Comparison of ENCODE assay signal across 1 cellular context in the genomic region with DNA sequence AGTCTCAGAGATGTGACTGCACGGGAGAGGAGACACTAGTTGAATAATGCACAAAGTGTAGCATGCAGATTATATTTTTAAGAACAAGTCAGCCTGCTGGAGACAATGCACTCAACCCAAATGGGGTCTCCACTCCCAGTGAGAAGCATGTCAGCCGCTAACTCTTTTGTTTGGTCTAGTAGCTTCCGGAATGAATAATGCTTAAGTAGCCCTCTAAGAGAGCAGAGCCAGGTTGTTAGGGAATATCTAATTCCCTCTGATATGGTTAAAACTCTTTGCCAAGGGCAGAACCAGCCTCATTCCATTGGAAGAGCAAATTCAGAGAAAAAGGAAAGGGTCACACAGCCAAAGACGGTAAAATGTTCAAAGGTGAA.
A peak's percentile ranks its signal among the peaks of the same experiment; 100 is the strongest.
TF ChIP-seq lines count a peak whose summit lies in the region.

No MANE protein-coding gene starts in this region.

TF ChIP-seq in GM12878, 131 proteins besides CTCF, POLR2A, EP300 and RAD21 (continued from another document):
- TF ChIP-seq ZBTB4 (CRISPR knock-in tag; IDR thresholded peaks at IDR 0.05) = no peak
- TF ChIP-seq LARP7 (IDR thresholded peaks at IDR 0.05) = no peak
- no peak for TF ChIP-seq SMC3 (IDR thresholded peaks at IDR 0.05; ENCODE audit: borderline replicate concordance, low read length)
- 0 out of 2 replicates have a peak, but pooled peaks have one; percentile 29 for TF ChIP-seq GABPA (IDR thresholded peaks at IDR 0.05; ENCODE audit: low read depth)
- TF ChIP-seq, protein P1, sequence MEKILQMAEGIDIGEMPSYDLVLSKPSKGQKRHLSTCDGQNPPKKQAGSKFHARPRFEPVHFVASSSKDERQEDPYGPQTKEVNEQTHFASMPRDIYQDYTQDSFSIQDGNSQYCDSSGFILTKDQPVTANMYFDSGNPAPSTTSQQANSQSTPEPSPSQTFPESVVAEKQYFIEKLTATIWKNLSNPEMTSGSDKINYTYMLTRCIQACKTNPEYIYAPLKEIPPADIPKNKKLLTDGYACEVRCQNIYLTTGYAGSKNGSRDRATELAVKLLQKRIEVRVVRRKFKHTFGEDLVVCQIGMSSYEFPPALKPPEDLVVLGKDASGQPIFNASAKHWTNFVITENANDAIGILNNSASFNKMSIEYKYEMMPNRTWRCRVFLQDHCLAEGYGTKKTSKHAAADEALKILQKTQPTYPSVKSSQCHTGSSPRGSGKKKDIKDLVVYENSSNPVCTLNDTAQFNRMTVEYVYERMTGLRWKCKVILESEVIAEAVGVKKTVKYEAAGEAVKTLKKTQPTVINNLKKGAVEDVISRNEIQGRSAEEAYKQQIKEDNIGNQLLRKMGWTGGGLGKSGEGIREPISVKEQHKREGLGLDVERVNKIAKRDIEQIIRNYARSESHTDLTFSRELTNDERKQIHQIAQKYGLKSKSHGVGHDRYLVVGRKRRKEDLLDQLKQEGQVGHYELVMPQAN (conservative IDR thresholded peaks at IDR 0.05) = no peak
- TF ChIP-seq YBX1 (IDR thresholded peaks at IDR 0.05) = no peak
- no peak for TF ChIP-seq RCOR1 (conservative IDR thresholded peaks at IDR 0.05; ENCODE audit: low read depth, low read length)
- no peak for TF ChIP-seq MEF2A (IDR thresholded peaks at IDR 0.05; ENCODE audit: insufficient read depth, low read depth, low read length)
- no peak for TF ChIP-seq IKZF1 (conservative IDR thresholded peaks at IDR 0.05)
- TF ChIP-seq ATF7 (IDR thresholded peaks at IDR 0.05; ENCODE audit: low read depth) = no peak
- no peak for TF ChIP-seq NBN (IDR thresholded peaks at IDR 0.05)
- TF ChIP-seq, protein P2, sequence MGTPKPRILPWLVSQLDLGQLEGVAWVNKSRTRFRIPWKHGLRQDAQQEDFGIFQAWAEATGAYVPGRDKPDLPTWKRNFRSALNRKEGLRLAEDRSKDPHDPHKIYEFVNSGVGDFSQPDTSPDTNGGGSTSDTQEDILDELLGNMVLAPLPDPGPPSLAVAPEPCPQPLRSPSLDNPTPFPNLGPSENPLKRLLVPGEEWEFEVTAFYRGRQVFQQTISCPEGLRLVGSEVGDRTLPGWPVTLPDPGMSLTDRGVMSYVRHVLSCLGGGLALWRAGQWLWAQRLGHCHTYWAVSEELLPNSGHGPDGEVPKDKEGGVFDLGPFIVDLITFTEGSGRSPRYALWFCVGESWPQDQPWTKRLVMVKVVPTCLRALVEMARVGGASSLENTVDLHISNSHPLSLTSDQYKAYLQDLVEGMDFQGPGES (IDR thresholded peaks at IDR 0.05) = no peak
- TF ChIP-seq WRNIP1 (IDR thresholded peaks at IDR 0.05; ENCODE audit: borderline replicate concordance, low read depth, low read length) = 0 out of 2 replicates have a peak, but pooled peaks have one; percentile 65
- TF ChIP-seq HDAC2 (IDR thresholded peaks at IDR 0.05) = no peak
- no peak; the same call in 1 of the 2 replicates for TF ChIP-seq BMI1 (IDR thresholded peaks at IDR 0.05; ENCODE audit: borderline replicate concordance)
- TF ChIP-seq NRF1 (conservative IDR thresholded peaks at IDR 0.05; ENCODE audit: low read depth, low read length) = no peak
- no peak for TF ChIP-seq ZSCAN29 (IDR thresholded peaks at IDR 0.05)
- no peak for TF ChIP-seq STAT1 (conservative IDR thresholded peaks at IDR 0.05)
- TF ChIP-seq MAX (IDR thresholded peaks at IDR 0.05; ENCODE audit: low read depth, low read length) = 0 out of 2 replicates have a peak, but pooled peaks have one; percentile 50
- no peak for TF ChIP-seq ATF3 (IDR thresholded peaks at IDR 0.05; ENCODE audit: borderline replicate concordance, extremely low read depth, low read depth, low read length)
- TF ChIP-seq CREB1 (IDR thresholded peaks at IDR 0.05; ENCODE audit: low read depth) = no peak; the same call in 1 of the 2 replicates
- TF ChIP-seq ZNF24 (IDR thresholded peaks at IDR 0.05) = no peak
- no peak for TF ChIP-seq HDGF (IDR thresholded peaks at IDR 0.05)
- TF ChIP-seq TBL1XR1 (IDR thresholded peaks at IDR 0.05; ENCODE audit: low read depth, low read length) = 0 out of 2 replicates have a peak, but pooled peaks have one; percentile 34
- TF ChIP-seq POLR2AphosphoS5 (IDR thresholded peaks at IDR 0.05; ENCODE audit: low read length) = no peak
- TF ChIP-seq, protein P3, sequence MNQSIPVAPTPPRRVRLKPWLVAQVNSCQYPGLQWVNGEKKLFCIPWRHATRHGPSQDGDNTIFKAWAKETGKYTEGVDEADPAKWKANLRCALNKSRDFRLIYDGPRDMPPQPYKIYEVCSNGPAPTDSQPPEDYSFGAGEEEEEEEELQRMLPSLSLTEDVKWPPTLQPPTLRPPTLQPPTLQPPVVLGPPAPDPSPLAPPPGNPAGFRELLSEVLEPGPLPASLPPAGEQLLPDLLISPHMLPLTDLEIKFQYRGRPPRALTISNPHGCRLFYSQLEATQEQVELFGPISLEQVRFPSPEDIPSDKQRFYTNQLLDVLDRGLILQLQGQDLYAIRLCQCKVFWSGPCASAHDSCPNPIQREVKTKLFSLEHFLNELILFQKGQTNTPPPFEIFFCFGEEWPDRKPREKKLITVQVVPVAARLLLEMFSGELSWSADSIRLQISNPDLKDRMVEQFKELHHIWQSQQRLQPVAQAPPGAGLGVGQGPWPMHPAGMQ (IDR thresholded peaks at IDR 0.05; ENCODE audit: borderline replicate concordance) = no peak
- no peak for TF ChIP-seq MLLT1 (IDR thresholded peaks at IDR 0.05)
- TF ChIP-seq PML (IDR thresholded peaks at IDR 0.05; ENCODE audit: low read length) = peak; percentile 17; the same call in 1 of the 2 replicates
- TF ChIP-seq TAF1 (IDR thresholded peaks at IDR 0.05; ENCODE audit: borderline replicate concordance, low read depth, low read length) = peak; percentile 47; the same call in 1 of the 2 replicates
- no peak for TF ChIP-seq CBFB (IDR thresholded peaks at IDR 0.05; ENCODE audit: low read depth)
- TF ChIP-seq CBX3 (IDR thresholded peaks at IDR 0.05; ENCODE audit: borderline replicate concordance, low read depth) = no peak
- 0 out of 2 replicates have a peak, but pooled peaks have one; percentile 31 for TF ChIP-seq TARDBP (IDR thresholded peaks at IDR 0.05; ENCODE audit: borderline replicate concordance)
- TF ChIP-seq SMARCA5 (IDR thresholded peaks at IDR 0.05) = no peak
- peak; percentile 8; the same call in 1 of the 2 replicates for TF ChIP-seq FOXM1 (IDR thresholded peaks at IDR 0.05; ENCODE audit: low read depth, low read length)
